Comparison of ENCODE assay signal across 8 cellular contexts in the genomic region with DNA sequence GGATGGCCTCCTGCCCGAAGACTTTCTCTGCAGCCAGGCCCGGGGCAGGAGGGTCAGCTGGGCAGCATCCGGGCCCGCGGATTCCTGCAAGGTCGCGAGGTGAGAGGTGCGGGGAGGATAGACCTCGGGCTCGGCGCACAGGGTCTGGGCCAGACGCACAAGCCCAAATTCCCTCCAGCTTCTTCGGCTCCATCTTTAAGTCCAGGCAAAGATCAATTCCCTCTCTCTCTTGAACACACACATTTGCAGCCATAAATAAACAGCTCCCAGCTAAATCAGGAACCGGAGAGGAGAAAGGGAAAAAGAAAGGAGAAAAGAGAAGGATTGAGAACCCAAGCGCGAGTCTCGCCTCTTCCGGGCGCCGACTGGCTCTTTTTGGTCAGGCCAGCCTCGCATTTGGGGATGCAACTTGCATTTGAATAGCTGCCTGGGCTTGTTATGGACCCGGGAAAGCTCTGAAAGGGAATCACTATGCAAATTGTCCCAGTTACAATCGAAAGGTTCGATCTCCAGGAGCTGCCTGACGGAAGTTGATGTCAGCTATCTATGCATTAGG. TPM values are rescaled to one million over a fixed set of nuclear protein-coding genes. Genes with fewer than 3 reads are reported as not detected.
DNase-seq lines count a peak whose midpoint lies in the region; ATAC-seq, FAIRE-seq and TF ChIP-seq lines count a peak whose summit lies in the region.

No MANE protein-coding gene starts in this region.

- no peak for TF ChIP-seq CTCF in GM13977 (IDR thresholded peaks at IDR 0.05; ENCODE audit: extremely low read depth, insufficient read depth, missing control alignments)
- TF ChIP-seq CTCF in D721Med (IDR thresholded peaks at IDR 0.05; ENCODE audit: insufficient read depth, missing control alignments), result no peak
- TF ChIP-seq CTCF in foreskin keratinocyte (conservative IDR thresholded peaks at IDR 0.05), result no peak

- H3K4me3 ChIP-seq in iPS-11a (ENCODE audit: low read depth, low read length), result peak overlapping the region; percentile 37
- peak overlapping the region; percentile 41 to 66 (median 64) for H3K4me3 ChIP-seq in skeletal muscle tissue (ENCODE audit: low read length in 3 of 3)

- ATAC-seq in foreskin keratinocyte, result no peak

- DNase-seq in GM13977 (ENCODE audit: low spot score) (peak; percentile 22), NCI-H345 (lab: John Stamatoyannopoulos, UW) (no peak), D721Med (ENCODE audit: insufficient read length, low spot score) (no peak), foreskin keratinocyte (no peak), medulla oblongata (ENCODE audit: extremely low spot score) (no peak)
- peak; percentile 23 to 24 for DNase-seq in activated T-cell treated with anti-CD3 and anti-CD28 coated beads, Interleukin-2, amount 50 U/mL, for 48 hours

- no peaks in the 10 kb centered on the region for H3K36me3 ChIP-seq in skeletal muscle tissue (ENCODE audit: control insufficient read depth in 3 of 3, insufficient read depth in 3 of 3, low read length in 3 of 3)

- H3K9me3 ChIP-seq in skeletal muscle tissue (ENCODE audit: control insufficient read depth in 3 of 3, low read length in 3 of 3), result no peaks in the 10 kb centered on the region

- in situ Hi-C loops in GM13977 (cut with MboI; ENCODE audit: low pct_unique_long_range_greater_than_20kb, low sequenced_read_pairs, unreplicated experiment), result loop anchor here (25.0 kb wide), 1 partner anchor 408 kb away; no protein-coding TSS in a partner anchor

- H3K27me3 ChIP-seq in skeletal muscle tissue (ENCODE audit: control insufficient read depth in 3 of 3, insufficient read depth in 3 of 3, low read length in 3 of 3) (peaks cover 86 to 93% (median 90%) of the 10 kb centered on the region in 3 donors), foreskin keratinocyte (peaks cover 100% of the 10 kb centered on the region)

- H3K27ac ChIP-seq in skeletal muscle tissue (ENCODE audit: low read depth, low read length) (no peak overlapping the region), foreskin keratinocyte (no peak overlapping the region)

- peaks cover 21 to 25% (median 24%) of the 10 kb centered on the region in 3 donors for H3K4me1 ChIP-seq in skeletal muscle tissue (ENCODE audit: control insufficient read depth in 3 of 3, insufficient read depth in 3 of 3, low read length in 3 of 3)
- no peaks in the 10 kb centered on the region for H3K4me1 ChIP-seq in foreskin keratinocyte

- H3K9ac ChIP-seq in skeletal muscle tissue (ENCODE audit: low read depth in 1 of 3, low read length in 3 of 3), result peak overlapping the region in 1 of 3 donors; percentile 25

- FAIRE-seq in D721Med (lab: Jason Lieb, UNC), result no peak

RNA-seq across cellular contexts. Expression of a gene that starts 14.5 kb away (rescaled TPM):
- not detected for total RNA-seq in skeletal muscle tissue
- total RNA-seq in foreskin keratinocyte, result not detected in 2 replicates
- polyA plus RNA-seq in foreskin keratinocyte, result not detected in 2 replicates

Comparison
In these comparisons a context has a peak if more than half of its experiments do, and no peak if none do; other contexts are left out.
1. DNase-seq: peak in GM13977 (single experiment) and activated T-cell treated with anti-CD3 and anti-CD28 coated beads, Interleukin-2, amount 50 U/mL, for 48 hours (2 of 2); none in NCI-H345 (single experiment), D721Med (single experiment), foreskin keratinocyte (0 of 2) and medulla oblongata (single experiment).